Comparison of ENCODE assay signal across 14 cellular contexts in genomic region chr2:122300758-122301157, GRCh38.
DNase-seq lines count a peak whose midpoint lies in the region; ATAC-seq and TF ChIP-seq lines count a peak whose summit lies in the region.
"Had no signal": no experiment of that assay in that cellular context is flagged by ENCODE, and none has a peak within 500 bp of the region (broad histone marks: within the 10 kb centered on the region; RNA-seq: fewer than 3 reads in every experiment).

No MANE protein-coding gene starts in this region.

- no peak for TF ChIP-seq RAD21 in IMR-90 (IDR thresholded peaks at IDR 0.05; ENCODE audit: low read length)

- in situ Hi-C loops in IMR-90 (cut with MboI; ENCODE audit: low sequenced_read_pairs), result no loop called here
- in situ Hi-C loops in GM13977 (cut with MboI; ENCODE audit: low pct_unique_long_range_greater_than_20kb, low sequenced_read_pairs, unreplicated experiment), result no loop called here

- dilution Hi-C loops in IMR-90 (cut with HindIII; ENCODE audit: low sequenced_read_pairs, unreplicated experiment), result no loop called here

- POLR2A ChIA-PET in IMR-90 (lab: Charles Lee; ENCODE audit: unreplicated experiment), result no interaction called here

- H3K36me3 ChIP-seq in IMR-90 (ENCODE audit: control insufficient read depth, insufficient read depth, low read length), result no peaks in the 10 kb centered on the region
- H3K36me3 ChIP-seq: ascending aorta had no signal

- no peaks in the 10 kb centered on the region for H3K9me1 ChIP-seq in IMR-90 (ENCODE audit: insufficient read depth, low read length)

- DNase-seq in GM12865 (ENCODE audit: low read depth) (peak; percentile 45), IMR-90 (peak; percentile 2), OCI-M1 (lab: John Stamatoyannopoulos, UW) (peak; percentile 54), fibroblast of mammary gland (ENCODE audit: low read depth) (peak; percentile 2), GM13977 (ENCODE audit: low spot score) (no peak), DMS114 treated with DMSO at 0.1 percent for 48 hours (lab: John Stamatoyannopoulos, UW; ENCODE audit: unreplicated experiment) (no peak)
- DNase-seq: activated CD4-positive, alpha-beta memory T cell treated with anti-CD3 and anti-CD28 coated beads for 36 hours; CD4-positive, alpha-beta memory T cell; dorsolateral prefrontal cortex; KG1; occipital lobe had no signal

- H2BK5ac ChIP-seq in IMR-90 (ENCODE audit: low read depth, low read length, poor library complexity, severe bottlenecking), result no peak overlapping the region

- no peaks in the 10 kb centered on the region for H4K20me1 ChIP-seq in IMR-90 (ENCODE audit: insufficient read depth, low read length)

- intact Hi-C loops in IMR-90 (cut with micrococcal nuclease), result no loop called here

- H3K4ac ChIP-seq in IMR-90 (ENCODE audit: low read depth, low read length), result no peak overlapping the region

- H3K9ac ChIP-seq in IMR-90 (ENCODE audit: low read depth, low read length), result no peak overlapping the region

- H3K18ac ChIP-seq in IMR-90 (ENCODE audit: low read depth, low read length), result no peak overlapping the region

- no peak overlapping the region for H3K23ac ChIP-seq in IMR-90 (ENCODE audit: low read depth, low read length)

- no peak overlapping the region for H3K4me2 ChIP-seq in IMR-90 (ENCODE audit: low read depth, low read length)

- no peak overlapping the region for H4K8ac ChIP-seq in IMR-90 (ENCODE audit: low read depth in 2 of 2, low read length in 2 of 2)

- CTCF ChIA-PET in IMR-90 (lab: Yijun Ruan, JAX), result no interaction called here

- H3K27me3 ChIP-seq in IMR-90 (ENCODE audit: control insufficient read depth, insufficient read depth, low read length), result no peaks in the 10 kb centered on the region
- H3K27me3 ChIP-seq: ascending aorta had no signal

- H2BK15ac ChIP-seq in IMR-90 (ENCODE audit: low read depth, low read length), result no peak overlapping the region

- ATAC-seq in IMR-90 (ENCODE audit: low read depth), result no peak
- no peak for ATAC-seq in GM18873 (IDR thresholded peaks at IDR 0.05; ENCODE audit: low FRiP score, unreplicated experiment)

- no peak overlapping the region for H2AK5ac ChIP-seq in IMR-90 (ENCODE audit: low read depth, low read length)

- no peak overlapping the region for H3K27ac ChIP-seq in IMR-90 (ENCODE audit: insufficient read depth, low read length)
- H3K27ac ChIP-seq: ascending aorta, dorsolateral prefrontal cortex, skin epidermis had no signal

- no TSS peak for BruUV-seq in IMR-90 (replicated peaks; lab: Mats Ljungman, UMichigan)

- no peak overlapping the region for H2BK20ac ChIP-seq in IMR-90 (ENCODE audit: low read depth, low read length)

- no peak overlapping the region for H3K56ac ChIP-seq in IMR-90 (ENCODE audit: extremely low read depth, insufficient read depth, low read length)

- no peak overlapping the region for H2AK9ac ChIP-seq in IMR-90 (replicated peaks; ENCODE audit: low read depth, low read length, poor library complexity)

- H3K4me1 ChIP-seq in IMR-90 (ENCODE audit: control insufficient read depth, insufficient read depth, low read length), result no peaks in the 10 kb centered on the region
- H3K4me1 ChIP-seq: ascending aorta had no signal

- no peaks in the 10 kb centered on the region for H3K79me1 ChIP-seq in IMR-90 (ENCODE audit: low read depth in 1 of 2, low read length in 2 of 2)

- H2AFZ ChIP-seq in IMR-90 (replicated peaks; ENCODE audit: low read length, poor library complexity), result no peak overlapping the region

- no peak overlapping the region for H3K14ac ChIP-seq in IMR-90 (replicated peaks; ENCODE audit: low read depth, low read length)

- H4K5ac ChIP-seq in IMR-90 (ENCODE audit: low read depth, low read length), result no peak overlapping the region

- TF ChIP-seq CTCF in GM12865 (IDR thresholded peaks at IDR 0.05; ENCODE audit: insufficient read depth, low read depth, low read length, missing control alignments) (peak; percentile 54), IMR-90 (conservative IDR thresholded peaks at IDR 0.05; ENCODE audit: low read depth, low read length) (no peak), fibroblast of mammary gland (conservative IDR thresholded peaks at IDR 0.05; ENCODE audit: control insufficient read depth, insufficient read depth, low read depth, low read length) (no peak), GM13977 (IDR thresholded peaks at IDR 0.05; ENCODE audit: extremely low read depth, insufficient read depth, missing control alignments) (no peak)

- H3K9me3 ChIP-seq in IMR-90 (ENCODE audit: control insufficient read depth, insufficient read depth, low read length), result peaks cover 4% of the 10 kb centered on the region

- no peak for TF ChIP-seq POLR2A in IMR-90 (IDR thresholded peaks at IDR 0.05; ENCODE audit: low read depth, low read length)

- no peak overlapping the region for H2BK120ac ChIP-seq in IMR-90 (ENCODE audit: low read depth, low read length)

- no CpG with 5 or more reads among the region's 3 CpGs for WGBS in IMR-90 (ENCODE audit: extremely low coverage in 2 of 2, insufficient read length in 1 of 2), 2 experiments

- no peak overlapping the region for H4K91ac ChIP-seq in IMR-90 (ENCODE audit: insufficient read depth, low read depth, low read length)

- H3K4me3 ChIP-seq in GM12865 (ENCODE audit: low read depth, low read length) (no peak overlapping the region), IMR-90 (ENCODE audit: insufficient read depth, low read depth, low read length) (no peak overlapping the region), fibroblast of mammary gland (ENCODE audit: control insufficient read depth, low read depth, low read length) (no peak overlapping the region)
- H3K4me3 ChIP-seq: ascending aorta, dorsolateral prefrontal cortex, skin epidermis had no signal

TF ChIP-seq in IMR-90, 13 proteins besides CTCF, POLR2A, EP300 and RAD21:
- no peak for TF ChIP-seq USF2 (IDR thresholded peaks at IDR 0.05; ENCODE audit: low read depth, low read length)
- TF ChIP-seq FOS (IDR thresholded peaks at IDR 0.05; ENCODE audit: low read depth, low read length), result no peak
- no peak for TF ChIP-seq MXI1 (IDR thresholded peaks at IDR 0.05; ENCODE audit: borderline replicate concordance, low read depth, low read length)
- TF ChIP-seq SMC3 (IDR thresholded peaks at IDR 0.05; ENCODE audit: low read depth, low read length), result no peak
- TF ChIP-seq ELK1 (IDR thresholded peaks at IDR 0.05; ENCODE audit: borderline replicate concordance, low read depth, low read length), result no peak
- TF ChIP-seq CHD1 (IDR thresholded peaks at IDR 0.05; ENCODE audit: low read depth, low read length), result no peak
- no peak for TF ChIP-seq BHLHE40 (IDR thresholded peaks at IDR 0.05; ENCODE audit: low read depth, low read length)
- TF ChIP-seq CEBPB (IDR thresholded peaks at IDR 0.05; ENCODE audit: low read depth, low read length), result no peak
- no peak for TF ChIP-seq MAZ (IDR thresholded peaks at IDR 0.05; ENCODE audit: borderline replicate concordance, low read depth, low read length)
- TF ChIP-seq NFE2L2 (IDR thresholded peaks at IDR 0.05; ENCODE audit: low read depth, low read length), result no peak
- no peak for TF ChIP-seq MAFK (IDR thresholded peaks at IDR 0.05; ENCODE audit: low read depth, low read length)
- no peak for TF ChIP-seq RFX5 (IDR thresholded peaks at IDR 0.05; ENCODE audit: low read depth, low read length)
- TF ChIP-seq RCOR1 (IDR thresholded peaks at IDR 0.05; ENCODE audit: insufficient replicate concordance, low read length), result no peak

Comparison
In these comparisons a context has a peak if more than half of its experiments do, and no peak if none do; other contexts are left out.
1. DNase-seq: peak in GM12865 (single experiment), IMR-90 (single experiment), OCI-M1 (single experiment) and fibroblast of mammary gland (single experiment); none in GM13977 (single experiment) and DMS114 treated with DMSO at 0.1 percent for 48 hours (single experiment).